ENCODE assay signal across 1 cellular context in genomic region chr1:9597361-9598315, GRCh38.
TF ChIP-seq lines count a peak whose summit lies in the region.

No MANE protein-coding gene starts in this region.

TF ChIP-seq in IMR-90, 13 proteins besides CTCF, POLR2A, EP300 and RAD21:
- TF ChIP-seq FOS (IDR thresholded peaks at IDR 0.05; ENCODE audit: low read depth, low read length) (no peak), MAZ (IDR thresholded peaks at IDR 0.05; ENCODE audit: borderline replicate concordance, low read depth, low read length) (no peak), ELK1 (IDR thresholded peaks at IDR 0.05; ENCODE audit: borderline replicate concordance, low read depth, low read length) (no peak), NFE2L2 (IDR thresholded peaks at IDR 0.05; ENCODE audit: low read depth, low read length) (no peak), SMC3 (IDR thresholded peaks at IDR 0.05; ENCODE audit: low read depth, low read length) (no peak), CHD1 (IDR thresholded peaks at IDR 0.05; ENCODE audit: low read depth, low read length) (no peak), MXI1 (IDR thresholded peaks at IDR 0.05; ENCODE audit: borderline replicate concordance, low read depth, low read length) (no peak), RCOR1 (IDR thresholded peaks at IDR 0.05; ENCODE audit: insufficient replicate concordance, low read length) (no peak), RFX5 (IDR thresholded peaks at IDR 0.05; ENCODE audit: low read depth, low read length) (no peak), MAFK (IDR thresholded peaks at IDR 0.05; ENCODE audit: low read depth, low read length) (no peak), BHLHE40 (IDR thresholded peaks at IDR 0.05; ENCODE audit: low read depth, low read length) (no peak), CEBPB (IDR thresholded peaks at IDR 0.05; ENCODE audit: low read depth, low read length) (no peak)
- TF ChIP-seq, protein P1, sequence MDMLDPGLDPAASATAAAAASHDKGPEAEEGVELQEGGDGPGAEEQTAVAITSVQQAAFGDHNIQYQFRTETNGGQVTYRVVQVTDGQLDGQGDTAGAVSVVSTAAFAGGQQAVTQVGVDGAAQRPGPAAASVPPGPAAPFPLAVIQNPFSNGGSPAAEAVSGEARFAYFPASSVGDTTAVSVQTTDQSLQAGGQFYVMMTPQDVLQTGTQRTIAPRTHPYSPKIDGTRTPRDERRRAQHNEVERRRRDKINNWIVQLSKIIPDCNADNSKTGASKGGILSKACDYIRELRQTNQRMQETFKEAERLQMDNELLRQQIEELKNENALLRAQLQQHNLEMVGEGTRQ (IDR thresholded peaks at IDR 0.05; ENCODE audit: low read depth, low read length): no peak
